Comparison of ENCODE assay signal across 11 cellular contexts in the genomic region with DNA sequence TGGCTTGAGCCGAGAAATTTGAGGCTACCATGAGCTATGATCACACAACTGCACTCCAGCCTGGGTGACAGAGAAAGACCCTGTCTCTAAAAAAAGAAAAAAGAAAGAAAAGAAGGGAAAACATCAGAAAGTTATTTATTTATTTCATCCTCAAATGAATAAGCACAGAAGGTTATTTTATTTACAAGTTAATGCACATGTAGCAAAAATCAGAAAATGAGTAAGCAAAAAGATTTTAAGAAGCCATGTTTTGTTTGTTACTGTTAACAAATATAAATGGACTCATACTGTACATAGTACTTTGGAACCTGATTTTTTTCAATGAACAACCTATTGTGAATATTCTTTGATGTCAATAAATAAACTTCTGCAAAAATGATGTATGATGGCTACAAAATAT. TPM values are rescaled to one million over a fixed set of nuclear protein-coding genes. Genes with fewer than 3 reads are reported as not detected.
"Had no signal": no experiment of that assay in that cellular context is flagged by ENCODE, and none has a peak within 500 bp of the region (broad histone marks: within the 10 kb centered on the region; RNA-seq: fewer than 3 reads in every experiment).

No MANE protein-coding gene starts in this region.

- H3K9ac ChIP-seq: GM23248, KMS-11 had no signal

- H3K4me2 ChIP-seq: KMS-11 had no signal

- H3K4me3 ChIP-seq: GM23248, HAP-1 had no signal

- H2AFZ ChIP-seq: GM23248 had no signal

- H3K36me3 ChIP-seq: HAP-1 had no signal

- DNase-seq: GM23248, GOT3, H7, HFFc6, Karpas-422, KBM-7 had no signal

- H3K27ac ChIP-seq: GM23248, KMS-11 had no signal

- FAIRE-seq: HTR-8/SVneo had no signal

- H3K4me1 ChIP-seq: HAP-1 had no signal

- ATAC-seq: HCT116 had no signal

- H3K9me3 ChIP-seq: HAP-1 had no signal

RNA-seq across cellular contexts. Expression of gene NRG2, which starts 47.2 kb away (rescaled TPM):
- total RNA-seq: GM23248, HT-29 had no signal
